Comparison of ENCODE assay signal across 1 cellular context in the genomic region with DNA sequence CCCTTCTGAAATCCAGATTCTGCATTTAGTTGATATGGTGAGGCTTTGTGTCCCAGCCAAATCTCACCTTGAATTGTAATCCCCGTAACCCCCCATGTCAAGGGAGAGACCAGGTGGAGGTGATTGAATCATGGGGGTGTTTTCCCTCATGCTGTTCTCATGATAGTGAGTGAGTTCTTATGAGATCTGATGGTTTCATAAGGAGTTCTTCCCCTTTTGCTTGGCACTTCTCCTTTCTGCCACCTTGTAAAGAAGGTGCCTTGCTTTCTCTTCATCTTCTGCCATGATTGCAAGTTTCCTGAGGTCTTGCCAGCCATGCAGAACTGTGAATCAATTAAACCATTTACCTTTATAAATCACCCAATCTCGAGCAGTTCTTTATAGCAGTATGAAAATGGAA.
TF ChIP-seq lines count a peak whose summit lies in the region.

No MANE protein-coding gene starts in this region.

TF ChIP-seq in GM12878, 131 proteins besides CTCF, POLR2A, EP300 and RAD21 (continued from another document):
- TF ChIP-seq RUNX3 (IDR thresholded peaks at IDR 0.05; ENCODE audit: low read length) (no peak), JUNB (IDR thresholded peaks at IDR 0.05) (no peak), EED (IDR thresholded peaks at IDR 0.05; ENCODE audit: low read depth) (no peak), ELK1 (IDR thresholded peaks at IDR 0.05; ENCODE audit: low read depth, low read length) (no peak), ZNF207 (IDR thresholded peaks at IDR 0.05; ENCODE audit: borderline replicate concordance) (no peak), IRF5 (IDR thresholded peaks at IDR 0.05; ENCODE audit: borderline replicate concordance) (no peak)
